Comparison of ENCODE assay signal across 1 cellular context in genomic region chr19:48456864-48457263, GRCh38.
TF ChIP-seq lines count a peak whose summit lies in the region.

No MANE protein-coding gene starts in this region.

TF ChIP-seq in K562, 482 proteins besides CTCF, POLR2A, EP300 and RAD21:
- TF ChIP-seq ZNF12 (CRISPR knock-in tag; IDR thresholded peaks at IDR 0.05) (no peak), ZNF121 (CRISPR knock-in tag; conservative IDR thresholded peaks at IDR 0.05) (peak; percentile 56)
TF ChIP-seq in K562: peak in this region for 1.
